Comparison of ENCODE assay signal across 15 cellular contexts in genomic region chr1:101484896-101485412, GRCh38.
"Had no signal": no experiment of that assay in that cellular context is flagged by ENCODE, and none has a peak within 500 bp of the region (broad histone marks: within the 10 kb centered on the region; RNA-seq: fewer than 3 reads in every experiment).

No MANE protein-coding gene starts in this region.

- H3K4me1 ChIP-seq: colonic mucosa, uterus had no signal

- H3K27ac ChIP-seq: brain microvascular endothelial cell, colonic mucosa, lower lobe of right lung, tibial nerve, uterus had no signal

- H3K9me3 ChIP-seq: colonic mucosa had no signal

- ATAC-seq: activated CD8-positive, alpha-beta T cell treated with anti-CD3 and anti-CD28 coated beads, Interleukin-2, amount 10 ng/mL, durations not matched to agents 7 days and 5 days; activated naive CD8-positive, alpha-beta T cell treated with anti-CD3 and anti-CD28 coated beads, Interleukin-2, amount 50 U/mL, for 24 hours; lower lobe of right lung had no signal

- H3K36me3 ChIP-seq: brain microvascular endothelial cell, colonic mucosa, lower lobe of right lung, tibial nerve, uterus had no signal

- H3K4me3 ChIP-seq: colonic mucosa, lower lobe of right lung, tibial nerve, uterus had no signal

- DNase-seq: activated CD4-positive, alpha-beta T cell treated with anti-CD3 and anti-CD28 coated beads, Interleukin-2, amount 10 ng/mL, durations not matched to agents 7 days and 5 days; activated CD8-positive, alpha-beta T cell treated with anti-CD3 and anti-CD28 coated beads, Interleukin-2, amount 10 ng/mL, durations not matched to agents 7 days and 5 days; activated naive CD4-positive, alpha-beta T cell treated with Interleukin-2 at 50 U/mL for 16 hours; activated naive CD8-positive, alpha-beta T cell treated with anti-CD3 and anti-CD28 coated beads, Interleukin-2, amount 50 U/mL, for 24 hours; activated T-cell treated with anti-CD3 and anti-CD28 coated beads, Interleukin-2, amount 50 U/mL, for 24 hours; aorta; brain microvascular endothelial cell; colonic mucosa; erythroblast; lower lobe of right lung; nephron progenitor cell; nucleus accumbens; T1000; uterus had no signal

- H3K27me3 ChIP-seq: brain microvascular endothelial cell, colonic mucosa, tibial nerve, uterus had no signal
